8 cellular contexts compared by ENCODE assay signal in genomic region chr17:51118330-51119195, GRCh38. TPM values are rescaled to one million over a fixed set of nuclear protein-coding genes. Genes with fewer than 3 reads are reported as not detected.
DNase-seq lines count a peak whose midpoint lies in the region; ATAC-seq and TF ChIP-seq lines count a peak whose summit lies in the region.

No MANE protein-coding gene starts in this region.

- H3K4me1 Mint-ChIP-seq in stimulated activated effector memory CD8-positive, alpha-beta T cell treated with anti-CD3 and anti-CD28 coated beads, Interleukin-12 subunit alpha, Interleukin-12 subunit beta, amount 100 ng/mL, for 72 hours: peaks cover 59% of the 10 kb centered on the region

- H3K27me3 ChIP-seq in SU-DHL-6 (ENCODE audit: low read length): no peaks in the 10 kb centered on the region
- H3K27me3 ChIP-seq in right atrium auricular region: no peaks in the 10 kb centered on the region
- no peaks in the 10 kb centered on the region for H3K27me3 ChIP-seq in neuronal stem cell (ENCODE audit: control insufficient read depth in 3 of 3, insufficient read depth in 3 of 3, low read depth in 1 of 3, low read length in 3 of 3)

- H3K4me1 ChIP-seq in right atrium auricular region (peaks cover 0 to 37% of the 10 kb centered on the region in 2 donors), neuronal stem cell (ENCODE audit: control insufficient read depth in 2 of 2, insufficient read depth in 1 of 2, low read depth in 1 of 2, low read length in 2 of 2) (peaks cover 8 to 16% of the 10 kb centered on the region in 2 donors)

- no peaks in the 10 kb centered on the region for H3K9me2 ChIP-seq in SU-DHL-6 (replicated peaks; ENCODE audit: insufficient read depth, low read length)

- H3K79me2 ChIP-seq in SU-DHL-6 (ENCODE audit: insufficient read depth, low read length): peaks cover 62% of the 10 kb centered on the region

- H3K9ac ChIP-seq in SU-DHL-6 (ENCODE audit: low read length): peak overlapping the region; percentile 95
- H3K9ac ChIP-seq in neuronal stem cell (ENCODE audit: low read depth, low read length, poor library complexity): no peak overlapping the region

- H2BK120ac ChIP-seq in neuronal stem cell (ENCODE audit: low read depth, low read length): no peak overlapping the region

- no peaks in the 10 kb centered on the region; the same call in 1 of the 2 replicates for H4K20me1 ChIP-seq in SU-DHL-6 (ENCODE audit: low read depth, low read length)

- H3K18ac ChIP-seq in neuronal stem cell (ENCODE audit: low read length): no peak overlapping the region

- no peak overlapping the region for H3K4ac ChIP-seq in neuronal stem cell (ENCODE audit: low read length)

- in situ Hi-C loops in KBM-7 (cut with MboI; ENCODE audit: low pct_unique_long_range_greater_than_20kb, low sequenced_read_pairs): no loop called here

- no peak overlapping the region for H4K91ac ChIP-seq in neuronal stem cell (ENCODE audit: low read depth, low read length, poor library complexity)

- H3K27ac Mint-ChIP-seq in stimulated activated effector memory CD8-positive, alpha-beta T cell treated with anti-CD3 and anti-CD28 coated beads, Interleukin-12 subunit alpha, Interleukin-12 subunit beta, amount 100 ng/mL, for 72 hours: peak overlapping the region; percentile 97

- no peak overlapping the region for H3K23ac ChIP-seq in neuronal stem cell (ENCODE audit: low read depth, low read length, poor library complexity)

- H3K4me3 ChIP-seq in SU-DHL-6 (ENCODE audit: insufficient read depth, low read length, poor library complexity, severe bottlenecking) (peak overlapping the region; percentile 87), right atrium auricular region (peak overlapping the region; percentile 93 to 97), neuronal stem cell (ENCODE audit: low read length in 2 of 2) (peak overlapping the region in 1 of 2 donors; percentile 100)

- H3K14ac ChIP-seq in neuronal stem cell (ENCODE audit: low read length): no peak overlapping the region

- no peak for TF ChIP-seq CTCF in SU-DHL-6 (IDR thresholded peaks at IDR 0.05; ENCODE audit: insufficient read depth, low read length, poor library complexity, severe bottlenecking)
- no peak for TF ChIP-seq CTCF in right atrium auricular region (IDR thresholded peaks at IDR 0.05)

- no peak overlapping the region for H2AK5ac ChIP-seq in neuronal stem cell (ENCODE audit: low read depth, low read length)

- H4K8ac ChIP-seq in neuronal stem cell (ENCODE audit: low read depth, low read length): no peak overlapping the region

- H3K79me1 ChIP-seq in neuronal stem cell (ENCODE audit: low read depth, low read length): peaks cover 6% of the 10 kb centered on the region

- H3K4me2 ChIP-seq in SU-DHL-6 (ENCODE audit: low read depth, low read length, poor library complexity, severe bottlenecking) (peak overlapping the region; percentile 88), neuronal stem cell (ENCODE audit: insufficient read depth, low read length, poor library complexity, severe bottlenecking) (no peak overlapping the region)

- H3K9me3 Mint-ChIP-seq in stimulated activated effector memory CD8-positive, alpha-beta T cell treated with anti-CD3 and anti-CD28 coated beads, Interleukin-12 subunit alpha, Interleukin-12 subunit beta, amount 100 ng/mL, for 72 hours: no peaks in the 10 kb centered on the region

- no peak overlapping the region for H2BK5ac ChIP-seq in neuronal stem cell (ENCODE audit: low read length)

- peaks cover 37% of the 10 kb centered on the region for H3K36me3 Mint-ChIP-seq in stimulated activated effector memory CD8-positive, alpha-beta T cell treated with anti-CD3 and anti-CD28 coated beads, Interleukin-12 subunit alpha, Interleukin-12 subunit beta, amount 100 ng/mL, for 72 hours

- WGBS in neuronal stem cell (ENCODE audit: extremely low coverage in 2 of 2, insufficient read length in 2 of 2, insufficient replicate concordance in 1 of 2), 2 donors: no CpG with 5 or more reads among the region's 14 CpGs

- H2AFZ ChIP-seq in SU-DHL-6 (ENCODE audit: low read depth, low read length, severe bottlenecking): no peak overlapping the region
- H2AFZ ChIP-seq in neuronal stem cell (ENCODE audit: low read length): no peak overlapping the region

- H3K9me3 ChIP-seq in SU-DHL-6 (ENCODE audit: insufficient read depth, low read length): no peaks in the 10 kb centered on the region
- no peaks in the 10 kb centered on the region for H3K9me3 ChIP-seq in right atrium auricular region
- no peaks in the 10 kb centered on the region for H3K9me3 ChIP-seq in neuronal stem cell (replicated peaks in 1 of 2; ENCODE audit: control insufficient read depth in 2 of 2, insufficient read depth in 1 of 2, low read depth in 1 of 2, low read length in 2 of 2)

- H3K27ac ChIP-seq in SU-DHL-6 (ENCODE audit: low read depth, low read length): no peak overlapping the region
- peak overlapping the region; percentile 100 for H3K27ac ChIP-seq in right atrium auricular region
- no peak overlapping the region for H3K27ac ChIP-seq in neuronal stem cell (replicated peaks; ENCODE audit: low read length)

- no peak overlapping the region for H2BK12ac ChIP-seq in neuronal stem cell (ENCODE audit: low read length)

- no peak for ATAC-seq in stimulated activated effector memory CD8-positive, alpha-beta T cell treated with anti-CD3 and anti-CD28 coated beads, Interleukin-12 subunit alpha, Interleukin-12 subunit beta, amount 100 ng/mL, for 72 hours

- peak overlapping the region; percentile 91 for H3K4me3 Mint-ChIP-seq in stimulated activated effector memory CD8-positive, alpha-beta T cell treated with anti-CD3 and anti-CD28 coated beads, Interleukin-12 subunit alpha, Interleukin-12 subunit beta, amount 100 ng/mL, for 72 hours

- DNase-seq in CD1c-positive myeloid dendritic cell (ENCODE audit: extremely low spot score) (peak; percentile 46), KBM-7 (peak; percentile 18), right atrium auricular region (ENCODE audit: low spot score) (no peak), neuronal stem cell (ENCODE audit: low spot score) (no peak), NCI-H1930 (lab: John Stamatoyannopoulos, UW) (no peak), HCEC 1CT (no peak)
- no peak for DNase-seq in stimulated activated effector memory CD8-positive, alpha-beta T cell treated with anti-CD3 and anti-CD28 coated beads, Interleukin-12 subunit alpha, Interleukin-12 subunit beta, amount 100 ng/mL, for 72 hours (ENCODE audit: low spot score in 2 of 2)

- H3K36me3 ChIP-seq in SU-DHL-6 (ENCODE audit: low read length) (no peaks in the 10 kb centered on the region), right atrium auricular region (no peaks in the 10 kb centered on the region), neuronal stem cell (replicated peaks in 1 of 2; ENCODE audit: control insufficient read depth in 2 of 2, insufficient read depth in 2 of 2, low read length in 2 of 2) (no peaks in the 10 kb centered on the region)

- H2BK15ac ChIP-seq in neuronal stem cell (ENCODE audit: low read length): no peak overlapping the region

- H3F3A ChIP-seq in SU-DHL-6 (ENCODE audit: insufficient read depth): peaks cover 7% of the 10 kb centered on the region; the same call in 1 of the 2 replicates

RNA-seq across cellular contexts. Expression of gene SPAG9, which starts 2.1 kb away (rescaled TPM):
- total RNA-seq in right atrium auricular region: 10 to 100 TPM; 56.4 to 56.5 TPM
- polyA plus RNA-seq in neuronal stem cell (2013, experiment 1 of 2): 45.2 TPM
- 46.1 TPM for polyA plus RNA-seq in neuronal stem cell (2013, experiment 2 of 2)

RNA-seq across cellular contexts. Expression of gene NME1, which starts 34.8 kb away (rescaled TPM):
- 10 to 100 TPM; 12.4 to 22.9 TPM for total RNA-seq in right atrium auricular region
- 128 TPM for polyA plus RNA-seq in neuronal stem cell (2013, experiment 1 of 2)
- 125 TPM for polyA plus RNA-seq in neuronal stem cell (2013, experiment 2 of 2)

RNA-seq across cellular contexts. Expression of gene NME2, which starts 47.6 kb away (rescaled TPM):
- 100 to 1,000 TPM; 290 to 306 TPM for total RNA-seq in right atrium auricular region
- 865 TPM for polyA plus RNA-seq in neuronal stem cell (2013, experiment 1 of 2)
- polyA plus RNA-seq in neuronal stem cell (2013, experiment 2 of 2): 884 TPM

Comparison
In these comparisons a context has a peak if more than half of its experiments do, and no peak if none do; other contexts are left out.
1. DNase-seq: peak in CD1c-positive myeloid dendritic cell (single experiment) and KBM-7 (single experiment); none in right atrium auricular region (single experiment), stimulated activated effector memory CD8-positive, alpha-beta T cell treated with anti-CD3 and anti-CD28 coated beads, Interleukin-12 subunit alpha, Interleukin-12 subunit beta, amount 100 ng/mL, for 72 hours (0 of 2), neuronal stem cell (single experiment), NCI-H1930 (0 of 2) and HCEC 1CT (single experiment).
2. H3K27ac ChIP-seq: peak in right atrium auricular region (2 of 2); none in SU-DHL-6 (single experiment) and neuronal stem cell (single experiment).